5 cellular contexts compared by ENCODE assay signal in genomic region chr11:62671272-62671603, GRCh38. TPM values are rescaled to one million over a fixed set of nuclear protein-coding genes. Genes with fewer than 3 reads are reported as not detected.
DNase-seq lines count a peak whose midpoint lies in the region; ATAC-seq and TF ChIP-seq lines count a peak whose summit lies in the region.

No MANE protein-coding gene starts in this region.

- peak overlapping the region; percentile 98 for H3K4me3 Mint-ChIP-seq in T-helper 2 cell treated with Interferon-gamma antibody and Interleukin-4, amounts not matched to agents 5 μg/mL and 100 μg/mL, for 36 hours
- peak overlapping the region; percentile 97 to 100 (median 100) for H3K4me3 Mint-ChIP-seq in immature natural killer cell

- no peaks in the 10 kb centered on the region for H3K9me3 Mint-ChIP-seq in T-helper 2 cell treated with Interferon-gamma antibody and Interleukin-4, amounts not matched to agents 5 μg/mL and 100 μg/mL, for 36 hours
- no peaks in the 10 kb centered on the region for H3K9me3 Mint-ChIP-seq in immature natural killer cell

- peaks cover 43% of the 10 kb centered on the region for H3K4me1 Mint-ChIP-seq in T-helper 2 cell treated with Interferon-gamma antibody and Interleukin-4, amounts not matched to agents 5 μg/mL and 100 μg/mL, for 36 hours (ENCODE audit: low read depth)
- H3K4me1 Mint-ChIP-seq in immature natural killer cell: peaks cover 45 to 51% of the 10 kb centered on the region in 2 donors

- ATAC-seq in HG02588 (IDR thresholded peaks at IDR 0.05; ENCODE audit: unreplicated experiment): peak; percentile 20

- peak overlapping the region; percentile 92 for H3K27ac Mint-ChIP-seq in T-helper 2 cell treated with Interferon-gamma antibody and Interleukin-4, amounts not matched to agents 5 μg/mL and 100 μg/mL, for 36 hours
- peak overlapping the region; percentile 92 to 98 (median 96) for H3K27ac Mint-ChIP-seq in immature natural killer cell

- no peak for DNase-seq in T-helper 2 cell treated with Interferon-gamma antibody and Interleukin-4, amounts not matched to agents 5 μg/mL and 100 μg/mL, for 36 hours (ENCODE audit: low spot score)
- DNase-seq in immature natural killer cell (no peak), iPS-NIHi7 (ENCODE audit: extremely low spot score) (no peak), GM20000 (ENCODE audit: low spot score) (no peak)

- TF ChIP-seq CTCF in GM20000 (IDR thresholded peaks at IDR 0.05; ENCODE audit: extremely low read depth, missing control alignments): no peak

- H3K27me3 Mint-ChIP-seq in T-helper 2 cell treated with Interferon-gamma antibody and Interleukin-4, amounts not matched to agents 5 μg/mL and 100 μg/mL, for 36 hours (ENCODE audit: low read depth): no peaks in the 10 kb centered on the region
- H3K27me3 Mint-ChIP-seq in immature natural killer cell (ENCODE audit: low read depth in 3 of 3): peaks cover 3 to 15% (median 13%) of the 10 kb centered on the region in 3 donors

- peaks cover 42% of the 10 kb centered on the region for H3K36me3 Mint-ChIP-seq in T-helper 2 cell treated with Interferon-gamma antibody and Interleukin-4, amounts not matched to agents 5 μg/mL and 100 μg/mL, for 36 hours (ENCODE audit: low read depth)
- H3K36me3 Mint-ChIP-seq in immature natural killer cell: peaks cover 4 to 5% (median 4%) of the 10 kb centered on the region in 3 donors

RNA-seq across cellular contexts. Expression of gene UQCC3, which starts 0.2 kb away (rescaled TPM):
- polyA plus RNA-seq in immature natural killer cell: 10 to 100 TPM; 13.9 to 18.0 (median 14.0) TPM

RNA-seq across cellular contexts. Expression of gene LBHD1, which starts 0.8 kb away (rescaled TPM):
- 10 to 100 TPM in 1 of 3 donors, 1 to 10 TPM in 2; 6.3 to 11.4 (median 6.5) TPM for polyA plus RNA-seq in immature natural killer cell

RNA-seq across cellular contexts. Expression of gene CSKMT, which starts 6.1 kb away (rescaled TPM):
- 1 to 10 TPM in 2 of 3 donors, not detected in 1; 2.1 to 4.4 TPM for polyA plus RNA-seq in immature natural killer cell

RNA-seq across cellular contexts. Expression of gene C11orf98, which starts 6.2 kb away (rescaled TPM):
- 100 to 1,000 TPM; 125 to 152 (median 136) TPM for polyA plus RNA-seq in immature natural killer cell

RNA-seq across cellular contexts. Expression of gene UBXN1, which starts 7.6 kb away (rescaled TPM):
- 100 to 1,000 TPM in 2 of 3 donors, 10 to 100 TPM in 1; 93.1 to 152 (median 152) TPM for polyA plus RNA-seq in immature natural killer cell
